2 cellular contexts compared by ENCODE assay signal in genomic region chr1:2639203-2639602, GRCh38.
TF ChIP-seq lines count a peak whose summit lies in the region.

No MANE protein-coding gene starts in this region.

TF ChIP-seq in SK-N-SH, 30 proteins besides CTCF, POLR2A, EP300 and RAD21 (continued from another document):
- TF ChIP-seq USF1 (IDR thresholded peaks at IDR 0.05; ENCODE audit: borderline replicate concordance, low read depth), result no peak
- TF ChIP-seq MAX (IDR thresholded peaks at IDR 0.05; ENCODE audit: low read depth), result no peak
- no peak for TF ChIP-seq FOXM1 (IDR thresholded peaks at IDR 0.05; ENCODE audit: low read depth)
- TF ChIP-seq POLR2AphosphoS5 (IDR thresholded peaks at IDR 0.05; ENCODE audit: low read depth, low read length), result no peak; the same call in 1 of the 2 replicates
- TF ChIP-seq ZBTB33 (IDR thresholded peaks at IDR 0.05; ENCODE audit: borderline replicate concordance, low read depth), result no peak
- no peak for TF ChIP-seq NFIC (IDR thresholded peaks at IDR 0.05; ENCODE audit: borderline replicate concordance)
- no peak for TF ChIP-seq GATA2 (CRISPR knock-in tag; IDR thresholded peaks at IDR 0.05)
- TF ChIP-seq PBX3 (IDR thresholded peaks at IDR 0.05), result no peak
- no peak for TF ChIP-seq FOSL2 (IDR thresholded peaks at IDR 0.05; ENCODE audit: borderline replicate concordance, low read depth)
- no peak for TF ChIP-seq USF2 (IDR thresholded peaks at IDR 0.05; ENCODE audit: borderline replicate concordance, low read depth, low read length)
- no peak for TF ChIP-seq TEAD4 (IDR thresholded peaks at IDR 0.05; ENCODE audit: borderline replicate concordance, insufficient read depth)
- no peak for TF ChIP-seq MEF2A (IDR thresholded peaks at IDR 0.05; ENCODE audit: borderline replicate concordance, low read depth)
- no peak for TF ChIP-seq YY1 (IDR thresholded peaks at IDR 0.05; ENCODE audit: low read depth)
- no peak for TF ChIP-seq NRF1 (IDR thresholded peaks at IDR 0.05; ENCODE audit: low read depth, low read length)

TF ChIP-seq in SK-N-SH treated with all-trans-retinoic acid at 6 μM for 48 hours, 23 proteins besides CTCF, POLR2A, EP300 and RAD21 (continued from another document):
- TF ChIP-seq CREB5 (CRISPR knock-in tag; IDR thresholded peaks at IDR 0.05; ENCODE audit: low read depth) (no peak), GLIS3 (CRISPR knock-in tag; IDR thresholded peaks at IDR 0.05) (no peak), SNAI2 (CRISPR knock-in tag; IDR thresholded peaks at IDR 0.05) (no peak), ZNF70 (CRISPR knock-in tag; IDR thresholded peaks at IDR 0.05) (no peak)
